ENCODE assay signal across 8 cellular contexts in genomic region chr5:139482050-139482889, GRCh38. TPM values are rescaled to one million over a fixed set of nuclear protein-coding genes. Genes with fewer than 3 reads are reported as not detected.
DNase-seq lines count a peak whose midpoint lies in the region; ATAC-seq, FAIRE-seq and TF ChIP-seq lines count a peak whose summit lies in the region.

Gene STING1 (minus strand): TSS chr5:139482758. CDS start chr5:139481704, 1,054 bp downstream.

- H3K36me3 ChIP-seq in Peyer's patch, result peaks cover 0 to 12% (median 0%) of the 10 kb centered on the region in 3 donors
- no peaks in the 10 kb centered on the region for H3K36me3 ChIP-seq in parathyroid adenoma (ENCODE audit: control insufficient read depth, insufficient read depth, low read length)

- DNase-seq in GM12864 (ENCODE audit: low read depth) (no peak), Peyer's patch (peak; percentile 63 to 87 (median 63)), fibroblast of villous mesenchyme (ENCODE audit: low read depth) (peak; percentile 99), D721Med (ENCODE audit: insufficient read length, low spot score) (no peak), DMS114 treated with DMSO at 0.1 percent for 48 hours (lab: John Stamatoyannopoulos, UW; ENCODE audit: unreplicated experiment) (no peak)
- peak; percentile 31 for DNase-seq in activated T-helper 9 cell treated with anti-CD3 and anti-CD28 coated beads, Interleukin-2, amount 50 U/mL, for 16 hours (ENCODE audit: low read depth)

- peak; percentile 63 for ATAC-seq in HG03571 (IDR thresholded peaks at IDR 0.05; ENCODE audit: unreplicated experiment)

- no peaks in the 10 kb centered on the region for H3K79me2 ChIP-seq in parathyroid adenoma

- no peak for TF ChIP-seq POLR2A in Peyer's patch (IDR thresholded peaks at IDR 0.05)

- H3K9me3 ChIP-seq in Peyer's patch (no peaks in the 10 kb centered on the region), parathyroid adenoma (ENCODE audit: control insufficient read depth, low read length) (no peaks in the 10 kb centered on the region)

- no peak for TF ChIP-seq CTCF in GM12864 (IDR thresholded peaks at IDR 0.05; ENCODE audit: low read depth, low read length, missing control alignments)
- no peak for TF ChIP-seq CTCF in Peyer's patch (IDR thresholded peaks at IDR 0.05)
- TF ChIP-seq CTCF in fibroblast of villous mesenchyme (IDR thresholded peaks at IDR 0.05; ENCODE audit: insufficient read depth, low read depth, low read length), result no peak
- TF ChIP-seq CTCF in parathyroid adenoma (IDR thresholded peaks at IDR 0.05), result no peak
- TF ChIP-seq CTCF in D721Med (IDR thresholded peaks at IDR 0.05; ENCODE audit: insufficient read depth, missing control alignments), result no peak

- FAIRE-seq in D721Med (lab: Jason Lieb, UNC), result no peak

- H3K4me1 ChIP-seq in Peyer's patch (peaks cover 0 to 26% (median 0%) of the 10 kb centered on the region in 4 donors), parathyroid adenoma (peaks cover 4% of the 10 kb centered on the region)

- H3K27ac ChIP-seq in Peyer's patch, result peak within 1 kb of the TSS; percentile 74 to 93 (median 87)
- peak within 1 kb of the TSS; percentile 91 for H3K27ac ChIP-seq in parathyroid adenoma

- peak within 1 kb of the TSS; percentile 81 for H2AFZ ChIP-seq in parathyroid adenoma

- H3K4me3 ChIP-seq in GM12864 (ENCODE audit: low read depth, low read length) (peak within 1 kb of the TSS; percentile 8), Peyer's patch (peak within 1 kb of the TSS; percentile 34 to 55 (median 44)), fibroblast of villous mesenchyme (ENCODE audit: low read depth, low read length) (peak within 1 kb of the TSS; percentile 54), parathyroid adenoma (ENCODE audit: low read depth, low read length) (peak within 1 kb of the TSS; percentile 53)

- H3K4me2 ChIP-seq in parathyroid adenoma (ENCODE audit: low read length), result peak within 1 kb of the TSS; percentile 41

- H3K27me3 ChIP-seq in Peyer's patch (no peaks in the 10 kb centered on the region), parathyroid adenoma (ENCODE audit: control insufficient read depth, insufficient read depth, low read length) (no peaks in the 10 kb centered on the region)

- peak within 1 kb of the TSS; percentile 19 for H3K9ac ChIP-seq in parathyroid adenoma

RNA-seq across cellular contexts. Expression of gene STING1, which starts in this region (rescaled TPM):
- 10 to 100 TPM in 3 of 4 donors, 1 to 10 TPM in 1; 9.5 to 48.7 (median 18.0) TPM for total RNA-seq in Peyer's patch
- 25.9 and 26.7 TPM in 2 replicates for total RNA-seq in fibroblast of villous mesenchyme

Comparison
In these comparisons a context has a peak if more than half of its experiments do, and no peak if none do; other contexts are left out.
1. DNase-seq: peak in Peyer's patch (3 of 3), activated T-helper 9 cell treated with anti-CD3 and anti-CD28 coated beads, Interleukin-2, amount 50 U/mL, for 16 hours (single experiment) and fibroblast of villous mesenchyme (single experiment); none in GM12864 (single experiment), D721Med (single experiment) and DMS114 treated with DMSO at 0.1 percent for 48 hours (single experiment).
2. Peak in every context shown above with its lines, with median percentiles within 50 percentile points of each other: H3K4me3 ChIP-seq.